Comparison of ENCODE assay signal across 25 cellular contexts in the genomic region with DNA sequence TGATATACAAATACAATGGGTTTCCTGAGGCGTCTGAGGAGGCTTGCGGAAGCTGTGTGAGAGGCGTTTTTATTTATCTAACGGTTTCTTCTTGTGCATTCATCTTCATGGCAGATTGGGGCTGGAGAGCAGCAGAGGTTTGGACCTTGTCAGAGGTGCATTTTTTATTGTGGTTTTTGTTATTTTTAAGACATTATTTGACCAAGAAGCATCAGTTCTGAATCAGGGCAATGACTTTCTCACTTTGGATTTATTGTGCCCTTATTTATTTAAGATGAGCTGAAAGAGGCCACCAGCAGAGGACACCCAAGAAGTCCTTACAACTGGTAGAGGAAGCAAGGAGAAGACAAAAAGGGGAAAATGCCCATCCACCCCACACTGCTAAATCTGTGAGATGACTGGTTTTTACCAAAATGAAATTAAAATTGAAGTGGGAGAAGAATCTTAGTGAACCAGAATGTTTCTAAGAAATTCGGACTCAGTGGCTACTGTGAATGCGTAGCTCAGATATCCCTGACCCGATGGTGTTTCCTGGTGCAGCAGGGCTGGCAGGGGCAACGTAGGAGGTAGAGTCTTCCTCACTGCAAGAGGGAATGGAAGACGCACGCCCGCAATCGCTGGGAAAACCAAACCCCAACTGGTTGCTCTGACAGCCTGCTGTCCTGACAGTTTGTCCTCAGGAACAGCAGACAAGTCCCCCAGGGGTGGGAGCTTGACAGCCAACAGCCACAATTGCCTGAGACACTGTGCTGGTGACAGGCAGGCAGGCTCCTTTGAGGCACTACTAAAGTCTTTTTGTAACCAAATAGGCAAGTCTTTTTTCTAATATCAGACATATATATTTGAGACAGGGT. TPM values are rescaled to one million over a fixed set of nuclear protein-coding genes. Genes with fewer than 3 reads are reported as not detected.
A peak's percentile ranks its signal among the peaks of the same experiment; 100 is the strongest.
DNase-seq lines count a peak whose midpoint lies in the region; ATAC-seq lines count a peak whose summit lies in the region.
"Had no signal": no experiment of that assay in that cellular context is flagged by ENCODE, and none has a peak within 500 bp of the region (broad histone marks: within the 10 kb centered on the region; RNA-seq: fewer than 3 reads in every experiment).

No MANE protein-coding gene starts in this region.

- ATAC-seq in HG02798 (IDR thresholded peaks at IDR 0.05; ENCODE audit: poor library complexity, unreplicated experiment) (no peak), HG03108 (IDR thresholded peaks at IDR 0.05; ENCODE audit: unreplicated experiment) (no peak)
- ATAC-seq: A549, GM23338, Right ventricle myocardium inferior had no signal

- H3K36me3 ChIP-seq in Karpas-422 (ENCODE audit: insufficient read depth, low read length) = no peaks in the 10 kb centered on the region
- H3K36me3 ChIP-seq: SJCRH30 had no signal

- DNase-seq in Karpas-422 = no peak
- peak; percentile 76 for DNase-seq in superior temporal gyrus (ENCODE audit: extremely low spot score)
- no peak for DNase-seq in NCI-H1048 (lab: John Stamatoyannopoulos, UW)
- DNase-seq: AML-193; CD4-positive, alpha-beta memory T cell; DMS 273 treated with DMSO at 0.1 percent for 48 hours; DMS79 treated with DMSO at 0.1 percent for 48 hours; GF-D8; H9; Kasumi-1; NCI-H1694; NCI-H2029 treated with DMSO at 0.1 percent for 48 hours; NCI-H2227 treated with DMSO at 0.1 percent for 48 hours; NCI-H526 treated with DMSO at 0.1 percent for 48 hours; PC-9; SJCRH30 had no signal

- no peaks in the 10 kb centered on the region for H3K9me2 ChIP-seq in Karpas-422 (replicated peaks; ENCODE audit: insufficient read depth, low read length)

- no peak overlapping the region for H3K4me3 ChIP-seq in Karpas-422 (ENCODE audit: low read length)
- H3K4me3 ChIP-seq: A549, GM23338, PC-9, SJCRH30 had no signal

- peaks cover 36% of the 10 kb centered on the region for H3K4me1 ChIP-seq in Karpas-422 (ENCODE audit: low read length)
- H3K4me1 ChIP-seq: A549, SJCRH30 had no signal

- H3K27me3 ChIP-seq in Karpas-422 (ENCODE audit: low read length) (no peaks in the 10 kb centered on the region), layer of hippocampus (ENCODE audit: control insufficient read depth, insufficient read depth, low read length) (no peaks in the 10 kb centered on the region)
- H3K27me3 ChIP-seq: SJCRH30 had no signal

- no peak overlapping the region for H3K9ac ChIP-seq in Karpas-422 (ENCODE audit: low read length)

- no peaks in the 10 kb centered on the region for H4K20me1 ChIP-seq in Karpas-422 (ENCODE audit: insufficient read depth, low read depth, low read length)

- no peaks in the 10 kb centered on the region for H3K79me2 ChIP-seq in Karpas-422 (ENCODE audit: low read length)

- H3K4me2 ChIP-seq in Karpas-422 (ENCODE audit: low read depth, low read length, poor library complexity, severe bottlenecking) = peak overlapping the region; percentile 60
- H3K4me2 ChIP-seq: A549, GM23338, PC-9 had no signal

- no peak overlapping the region for H2AFZ ChIP-seq in Karpas-422 (ENCODE audit: low read length)
- H2AFZ ChIP-seq: GM23338, PC-9 had no signal

- H3K27ac ChIP-seq in Karpas-422 (ENCODE audit: low read length) (peak overlapping the region; percentile 81; the same call in 1 of the 2 replicates), angular gyrus (ENCODE audit: low read depth, low read length) (peak overlapping the region; percentile 94), layer of hippocampus (ENCODE audit: low read depth, low read length) (peak overlapping the region; percentile 98)
- H3K27ac ChIP-seq: A549, PC-9, SJCRH30 had no signal

- no peaks in the 10 kb centered on the region for H3K9me3 ChIP-seq in Karpas-422 (ENCODE audit: low read length)
- H3K9me3 ChIP-seq: A549 had no signal

RNA-seq across cellular contexts. Expression of gene PRR18, which starts 14.2 kb away (rescaled TPM):
- total RNA-seq in Karpas-422 (2014; rRNA removed; shearing (Covaris generic); ENCODE audit: low replicate concordance) = 0.14 TPM in 1 of 2 replicates, not detected in the other
- total RNA-seq: CD4-positive, alpha-beta memory T cell; H9; HT-29; PC-9; RPMI7951 had no signal

RNA-seq across cellular contexts. Expression of gene SFT2D1, which starts 48.4 kb away (rescaled TPM):
- 71.6 and 119 TPM in 2 replicates for total RNA-seq in Karpas-422 (2014; rRNA removed; shearing (Covaris generic); ENCODE audit: low replicate concordance)
